In genomic region chr6:82686719-82687118, GRCh38 we compare ENCODE assay signal across 15 cellular contexts.
A peak's percentile ranks its signal among the peaks of the same experiment; 100 is the strongest.
DNase-seq lines count a peak whose midpoint lies in the region; ATAC-seq and TF ChIP-seq lines count a peak whose summit lies in the region.
"Had no signal": no experiment of that assay in that cellular context is flagged by ENCODE, and none has a peak within 500 bp of the region (broad histone marks: within the 10 kb centered on the region; RNA-seq: fewer than 3 reads in every experiment).

No MANE protein-coding gene starts in this region.

- peaks cover 59% of the 10 kb centered on the region for H3K4me1 ChIP-seq in A673 (ENCODE audit: insufficient read depth, low read length, poor library complexity, severe bottlenecking)
- peaks cover 7% of the 10 kb centered on the region for H3K4me1 ChIP-seq in HAP-1
- H3K4me1 ChIP-seq: Caco-2 had no signal

- H3K36me3 ChIP-seq in A673 (ENCODE audit: insufficient read depth, low read length, poor library complexity, severe bottlenecking) (no peaks in the 10 kb centered on the region), HAP-1 (replicated peaks) (no peaks in the 10 kb centered on the region), SK-N-MC (ENCODE audit: insufficient read depth, low read length) (0 out of 2 replicates have a peak, but pooled peaks cover 5% of the 10 kb centered on the region)

- H3K27ac ChIP-seq in A673 (ENCODE audit: low read depth, low read length, poor library complexity, severe bottlenecking) (peak overlapping the region; percentile 96), SK-N-MC (peak overlapping the region; percentile 99)
- H3K27ac ChIP-seq: 22Rv1 had no signal

- no peak for TF ChIP-seq CTCF in A673 (conservative IDR thresholded peaks at IDR 0.05; ENCODE audit: low read depth, low read length)

- H3K4me3 ChIP-seq in A673 (ENCODE audit: low read depth, low read length, poor library complexity, severe bottlenecking) (no peak overlapping the region), HAP-1 (no peak overlapping the region), SK-N-MC (peak overlapping the region; percentile 74)

- no TSS peak for BruUV-seq in A673 (replicated peaks; lab: Mats Ljungman, UMichigan)

- CTCF ChIA-PET in A673 (lab: Charles Lee) = interaction anchor here (1.6 to 1.8 kb wide), 2 partner anchors 323 to 416 kb away, joined by 5 to 7 read pairs; partner anchors contain the start of gene TPBG

- peak overlapping the region; percentile 60 for H3K9ac ChIP-seq in SK-N-MC (ENCODE audit: insufficient read length)

- POLR2A ChIA-PET in A673 (lab: Charles Lee; ENCODE audit: low non-redundant PET) = interaction anchor here (1.4 kb wide), 1 partner anchor 426 kb away, joined by 4 read pairs; no protein-coding TSS in a partner anchor

- ATAC-seq in GM19351 (IDR thresholded peaks at IDR 0.05; ENCODE audit: unreplicated experiment) = no peak
- no peak for ATAC-seq in GM18502 (IDR thresholded peaks at IDR 0.05; ENCODE audit: poor library complexity, unreplicated experiment)

- intact Hi-C loops in A673 (cut with micrococcal nuclease; ENCODE audit: unreplicated experiment) = loop anchor here (1.0 to 10.0 kb wide), 4 partner anchors 70 to 1004 kb away; no protein-coding TSS in a partner anchor

- H3K9me3 ChIP-seq in A673 (ENCODE audit: low read depth, low read length, poor library complexity, severe bottlenecking) = peaks cover 6% of the 10 kb centered on the region
- H3K9me3 ChIP-seq in HAP-1 = no peaks in the 10 kb centered on the region
- H3K9me3 ChIP-seq in SK-N-MC (ENCODE audit: low read depth, low read length) = no peaks in the 10 kb centered on the region
- H3K9me3 ChIP-seq: Caco-2 had no signal

- H3K27me3 ChIP-seq in A673 (replicated peaks; ENCODE audit: insufficient read depth, low read depth, low read length, poor library complexity) (no peaks in the 10 kb centered on the region), HAP-1 (ENCODE audit: low read depth) (peaks cover 3% of the 10 kb centered on the region; the same call in 1 of the 2 replicates)

- DNase-seq in A673 (ENCODE audit: low spot score) (peak; percentile 94), HAP-1 (ENCODE audit: low spot score in 2 of 2) (peak; percentile 35 to 74), SK-N-MC (ENCODE audit: low read depth, low spot score) (peak; percentile 83), foreskin melanocyte (peak; percentile 90), SIG-M5 (lab: John Stamatoyannopoulos, UW) (no peak)
- DNase-seq: C1 segment of cervical spinal cord; Caco-2; CD4-positive, alpha-beta memory T cell; DMS153; DND-41; GOT3; HCEC 1CT had no signal

- in situ Hi-C loops in HAP-1 (cut with MboI; ENCODE audit: low sequenced_read_pairs) = no loop called here
